ENCODE assay signal across 1 cellular context in the genomic region with DNA sequence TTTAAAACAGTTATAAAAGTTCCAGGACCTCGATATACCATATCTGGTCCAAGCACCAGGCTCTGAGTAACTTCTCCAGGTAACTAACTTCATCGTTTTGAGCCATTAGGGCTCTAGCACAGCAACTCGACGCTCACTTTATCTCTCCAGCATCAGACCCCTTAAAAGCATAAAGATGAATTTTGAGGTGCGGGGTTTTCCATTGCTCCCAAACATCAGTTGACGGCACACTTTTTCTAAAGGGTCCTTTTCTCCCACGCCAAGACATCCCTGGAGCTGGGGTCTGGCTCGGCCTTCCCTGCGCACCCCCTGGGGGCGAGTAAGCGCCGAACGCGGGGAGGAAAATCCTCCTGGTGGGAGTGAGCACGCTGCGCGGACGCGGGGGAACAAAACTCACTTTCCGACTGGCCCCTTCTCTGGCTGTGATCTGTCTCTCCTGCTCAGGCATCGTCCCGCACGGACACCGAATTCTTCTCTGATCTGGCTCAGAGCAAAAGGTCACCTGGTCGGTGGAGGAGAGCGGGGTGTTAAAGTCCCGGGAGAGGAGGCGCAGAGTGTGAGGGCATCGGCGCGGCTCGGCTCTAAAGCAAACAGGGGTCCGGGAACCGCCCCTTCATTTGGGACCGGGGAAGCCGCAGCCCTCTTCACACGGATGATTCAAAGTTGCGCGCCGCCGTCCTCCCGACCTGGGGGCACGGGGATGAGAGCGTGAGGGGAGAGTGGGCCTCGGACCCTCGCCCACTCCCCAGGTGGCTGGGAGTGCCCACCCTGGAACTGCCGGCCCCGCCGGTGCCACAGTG.
TF ChIP-seq lines count a peak whose summit lies in the region.

A gene (minus strand): TSS at position 561 of the 800 bp plus-strand sequence. CDS start 113 bp downstream, at position 448.

TF ChIP-seq in HepG2, 621 proteins besides CTCF, POLR2A, EP300 and RAD21 (continued from another document):
- TF ChIP-seq ZNF136 (CRISPR knock-in tag; IDR thresholded peaks at IDR 0.05; ENCODE audit: low read depth) (0 out of 2 replicates have a peak, but pooled peaks have one; percentile 22), ZNF282 (IDR thresholded peaks at IDR 0.05; ENCODE audit: partially characterized antibody) (no peak), RXRB (CRISPR knock-in tag; IDR thresholded peaks at IDR 0.05; ENCODE audit: borderline replicate concordance) (no peak), CENPX (CRISPR knock-in tag; IDR thresholded peaks at IDR 0.05) (no peak)
